Comparison of ENCODE assay signal across 18 cellular contexts in genomic region chr4:152052431-152053057, GRCh38.
A peak's percentile ranks its signal among the peaks of the same experiment; 100 is the strongest.
DNase-seq lines count a peak whose midpoint lies in the region; ATAC-seq and TF ChIP-seq lines count a peak whose summit lies in the region.
"Had no signal": no experiment of that assay in that cellular context is flagged by ENCODE, and none has a peak within 500 bp of the region (broad histone marks: within the 10 kb centered on the region; RNA-seq: fewer than 3 reads in every experiment).

No MANE protein-coding gene starts in this region.

- H3K36me3 Mint-ChIP-seq in CD8-positive, alpha-beta T cell, result no peaks in the 10 kb centered on the region
- H3K36me3 Mint-ChIP-seq in effector memory CD8-positive, alpha-beta T cell (ENCODE audit: insufficient read depth), result no peaks in the 10 kb centered on the region

- DNase-seq in CD8-positive, alpha-beta T cell, result no peak
- DNase-seq in OCI-M1 (lab: John Stamatoyannopoulos, UW) (peak; percentile 56), caudate nucleus (lab: John Stamatoyannopoulos, UW) (no peak), stomach (no peak), NCI-H2029 treated with DMSO at 0.1 percent for 48 hours (lab: John Stamatoyannopoulos, UW) (no peak)
- no peak for DNase-seq in effector memory CD8-positive, alpha-beta T cell
- no peak for DNase-seq in NK-92 treated with Interleukin-12 subunit alpha and Interleukin-12 subunit beta, amount 100 ng/mL, for 24 hours (lab: John Stamatoyannopoulos, UW)
- DNase-seq: aorta, MG63, NCI-H510A treated with DMSO at 0.1 percent for 48 hours, SHP77 treated with DMSO at 0.1 percent for 48 hours had no signal

- POLR2A ChIA-PET in CD8-positive, alpha-beta T cell (lab: Charles Lee), result no interaction called here

- H3K4me3 ChIP-seq in CD8-positive, alpha-beta T cell (ENCODE audit: low read depth, low read length), result no peak overlapping the region
- no peak overlapping the region for H3K4me3 ChIP-seq in stomach
- H3K4me3 ChIP-seq: MG63 had no signal

- H3K27me3 ChIP-seq in CD8-positive, alpha-beta T cell (ENCODE audit: insufficient read depth, low read length), result no peaks in the 10 kb centered on the region
- no peaks in the 10 kb centered on the region for H3K27me3 ChIP-seq in stomach
- H3K27me3 ChIP-seq: MG63 had no signal

- peaks cover 12% of the 10 kb centered on the region for H3K4me1 ChIP-seq in CD8-positive, alpha-beta T cell (ENCODE audit: insufficient read depth, low read length)
- H3K4me1 ChIP-seq in stomach, result peaks cover 0 to 13% (median 4%) of the 10 kb centered on the region in 4 donors

- no peak for TF ChIP-seq POLR2A in stomach (IDR thresholded peaks at IDR 0.05)

- peaks cover 10% of the 10 kb centered on the region for H3K9me3 Mint-ChIP-seq in CD8-positive, alpha-beta T cell
- H3K9me3 Mint-ChIP-seq in effector memory CD8-positive, alpha-beta T cell, result no peaks in the 10 kb centered on the region

- peaks cover 13% of the 10 kb centered on the region for H3K4me1 Mint-ChIP-seq in CD8-positive, alpha-beta T cell (ENCODE audit: low read depth)
- peaks cover 10 to 14% of the 10 kb centered on the region in 2 donors for H3K4me1 Mint-ChIP-seq in effector memory CD8-positive, alpha-beta T cell (ENCODE audit: low read depth in 2 of 2)
- H3K4me1 Mint-ChIP-seq: B cell had no signal

- H3K4me3 Mint-ChIP-seq in CD8-positive, alpha-beta T cell, result no peak overlapping the region
- peak overlapping the region; percentile 1 to 3 for H3K4me3 Mint-ChIP-seq in effector memory CD8-positive, alpha-beta T cell
- H3K4me3 Mint-ChIP-seq: B cell; natural killer cell treated with Interleukin-12 subunit alpha and Interleukin-12 subunit beta and Interleukin-15 and Interleukin-18, amount 100 ng/mL, for 72 hours; stimulated activated naive CD8-positive, alpha-beta T cell treated with anti-CD3 and anti-CD28 coated beads, Interleukin-15, Interleukin-2, amounts not matched to agents 100 ng/mL and 50 ng/mL, for 24 hours had no signal

- no peak for TF ChIP-seq CTCF in CD8-positive, alpha-beta T cell (IDR thresholded peaks at IDR 0.05)
- TF ChIP-seq CTCF in stomach (IDR thresholded peaks at IDR 0.05), result no peak

- H3K27me3 Mint-ChIP-seq in CD8-positive, alpha-beta T cell (ENCODE audit: low read depth), result no peaks in the 10 kb centered on the region
- peaks cover 0 to 4% of the 10 kb centered on the region in 2 donors for H3K27me3 Mint-ChIP-seq in effector memory CD8-positive, alpha-beta T cell
- H3K27me3 Mint-ChIP-seq: stimulated activated naive CD8-positive, alpha-beta T cell treated with anti-CD3 and anti-CD28 coated beads, Interleukin-15, Interleukin-2, amounts not matched to agents 100 ng/mL and 50 ng/mL, for 24 hours had no signal

- no peak for TF ChIP-seq EP300 in stomach (IDR thresholded peaks at IDR 0.05)

- H3K36me3 ChIP-seq in CD8-positive, alpha-beta T cell (ENCODE audit: insufficient read depth, low read length), result no peaks in the 10 kb centered on the region
- H3K36me3 ChIP-seq in stomach, result no peaks in the 10 kb centered on the region
- H3K36me3 ChIP-seq: MG63 had no signal

- CTCF ChIA-PET in CD8-positive, alpha-beta T cell (lab: Charles Lee), result no interaction called here

- peak overlapping the region; percentile 0 for H3K27ac Mint-ChIP-seq in CD8-positive, alpha-beta T cell
- peak overlapping the region; percentile 8 to 21 for H3K27ac Mint-ChIP-seq in effector memory CD8-positive, alpha-beta T cell
- H3K27ac Mint-ChIP-seq: B cell; natural killer cell treated with Interleukin-12 subunit alpha and Interleukin-12 subunit beta and Interleukin-15 and Interleukin-18, amount 100 ng/mL, for 72 hours; stimulated activated naive CD8-positive, alpha-beta T cell treated with anti-CD3 and anti-CD28 coated beads, Interleukin-15, Interleukin-2, amounts not matched to agents 100 ng/mL and 50 ng/mL, for 24 hours had no signal

- intact Hi-C loops in CD8-positive, alpha-beta T cell (cut with DNase I, micrococcal nuclease), result no loop called here
- intact Hi-C loops in stomach (cut with DNase I; ENCODE audit: low total_unique reads), result no loop called here

- no peak for ATAC-seq in CD8-positive, alpha-beta T cell
- peak; percentile 45 for ATAC-seq in HG02798 (IDR thresholded peaks at IDR 0.05; ENCODE audit: poor library complexity, unreplicated experiment)
- no peak for ATAC-seq in effector memory CD8-positive, alpha-beta T cell (replicated peaks)
- ATAC-seq: left lobe of liver; natural killer cell treated with Interleukin-12 subunit alpha and Interleukin-12 subunit beta and Interleukin-15 and Interleukin-18, amount 100 ng/mL, for 72 hours; sciatic nerve had no signal

- no peaks in the 10 kb centered on the region for H3K9me3 ChIP-seq in CD8-positive, alpha-beta T cell (ENCODE audit: low read length)
- H3K9me3 ChIP-seq in stomach, result peaks cover 0 to 17% (median 5%) of the 10 kb centered on the region in 4 donors

- no peak overlapping the region for H3K27ac ChIP-seq in CD8-positive, alpha-beta T cell (ENCODE audit: low read depth, low read length)
- H3K27ac ChIP-seq in caudate nucleus (ENCODE audit: low read depth, low read length) (no peak overlapping the region), stomach (no peak overlapping the region)
- H3K27ac ChIP-seq: VCaP had no signal

- 16 to 30% (median 21%) methylated on average over 4 of the region's 4 CpGs for WGBS in stomach, 5 donors
